ENCODE assay signal across 22 cellular contexts in genomic region chr17:45266372-45266926, GRCh38. TPM values are rescaled to one million over a fixed set of nuclear protein-coding genes. Genes with fewer than 3 reads are reported as not detected.
A peak's percentile ranks its signal among the peaks of the same experiment; 100 is the strongest.
DNase-seq lines count a peak whose midpoint lies in the region; ATAC-seq, FAIRE-seq and TF ChIP-seq lines count a peak whose summit lies in the region.
"Had no signal": no experiment of that assay in that cellular context is flagged by ENCODE, and none has a peak within 500 bp of the region (broad histone marks: within the 10 kb centered on the region; RNA-seq: fewer than 3 reads in every experiment).

No MANE protein-coding gene starts in this region.

- H2AFZ ChIP-seq in astrocyte (ENCODE audit: low read depth, low read length), result no peak overlapping the region

- no peak for TF ChIP-seq CTCF in A549 (IDR thresholded peaks at IDR 0.05)
- TF ChIP-seq CTCF in astrocyte (IDR thresholded peaks at IDR 0.05; ENCODE audit: insufficient read depth, low read depth, low read length), result no peak
- no peak for TF ChIP-seq CTCF in osteocyte (IDR thresholded peaks at IDR 0.05)

- H3K4me1 ChIP-seq in A549 (peaks cover 55% of the 10 kb centered on the region), astrocyte (ENCODE audit: insufficient read depth, low read length) (peaks cover 38% of the 10 kb centered on the region)
- peaks cover 46 to 66% (median 59%) of the 10 kb centered on the region in 10 experiments for H3K4me1 ChIP-seq in BLaER1 treated with 17β-estradiol and CSF1 and Interleukin-3, amounts not matched to agents 10 nM and 100 nM

- H3K9me3 Mint-ChIP-seq in astrocyte (ENCODE audit: unreplicated experiment), result no peaks in the 10 kb centered on the region
- H3K9me3 Mint-ChIP-seq in osteocyte (ENCODE audit: unreplicated experiment), result no peaks in the 10 kb centered on the region
- H3K9me3 Mint-ChIP-seq: activated B cell treated with CpG ODN at 0.5 μM for 24 hours; activated CD4-positive, alpha-beta memory T cell treated with anti-CD3 and anti-CD28 coated beads for 36 hours; activated naive CD4-positive, alpha-beta T cell treated with anti-CD3 and anti-CD28 coated beads, Interleukin-2, amount 50 U/mL, for 72 hours; stimulated activated memory B cell treated with anti-CD40 and anti-IgM and Interleukin-4, amounts not matched to agents 10 μg/mL and 1 μg/mL and 100 μg/mL, for 72 hours had no signal

- CTCF ChIA-PET in A549 (lab: Yijun Ruan, JAX), result interaction anchor here (1.0 to 34.8 kb wide), 15 partner anchors 10 to 162 kb away, joined by 3 to 1120 read pairs (median 20); partner anchors contain the start of genes ACBD4, FMNL1 and MAP3K14

- no peak for TF ChIP-seq EP300 in A549 (IDR thresholded peaks at IDR 0.05)

- H3K36me3 ChIP-seq in BLaER1 treated with 17β-estradiol and CSF1 and Interleukin-3, amounts not matched to agents 10 nM and 100 nM, result peaks cover 75 to 91% (median 83%) of the 10 kb centered on the region in 11 experiments
- H3K36me3 ChIP-seq in astrocyte (ENCODE audit: insufficient read depth, low read length), result peaks cover 45% of the 10 kb centered on the region

- H3K4me3 ChIP-seq in A549 (no peak overlapping the region), astrocyte (ENCODE audit: insufficient read depth, low read depth, low read length) (no peak overlapping the region)
- H3K4me3 ChIP-seq in BLaER1 treated with 17β-estradiol and CSF1 and Interleukin-3, amounts not matched to agents 10 nM and 100 nM, result no peak overlapping the region; a peak in 1 of 20 replicates
- H3K4me3 ChIP-seq: left lung, thyroid gland had no signal

- no peaks in the 10 kb centered on the region for H3K79me2 ChIP-seq in astrocyte (ENCODE audit: insufficient read depth, low read length)

- no peaks in the 10 kb centered on the region for H3K27me3 Mint-ChIP-seq in astrocyte (ENCODE audit: low read depth, unreplicated experiment)
- no peaks in the 10 kb centered on the region for H3K27me3 Mint-ChIP-seq in osteocyte (ENCODE audit: unreplicated experiment)
- H3K27me3 Mint-ChIP-seq: activated B cell treated with CpG ODN at 0.5 μM for 24 hours; activated CD4-positive, alpha-beta memory T cell treated with anti-CD3 and anti-CD28 coated beads for 36 hours; stimulated activated memory B cell treated with anti-CD40 and anti-IgM and Interleukin-4, amounts not matched to agents 10 μg/mL and 1 μg/mL and 100 μg/mL, for 72 hours had no signal

- H3K9me3 ChIP-seq in A549 (no peaks in the 10 kb centered on the region), astrocyte (ENCODE audit: insufficient read depth, low read depth, low read length) (no peaks in the 10 kb centered on the region)
- no peaks in the 10 kb centered on the region for H3K9me3 ChIP-seq in BLaER1 treated with 17β-estradiol and CSF1 and Interleukin-3, amounts not matched to agents 10 nM and 100 nM (replicated peaks in 1 of 11)
- H3K9me3 ChIP-seq: left lung, thyroid gland had no signal

- 94% methylated on average over 13 of the region's 13 CpGs for WGBS in A549 (ENCODE audit: missing lambda C conversion rate)

- H3K27ac ChIP-seq in A549, result peak overlapping the region; percentile 14 to 51; a peak in 4 of 6 replicates
- H3K27ac ChIP-seq in BLaER1 treated with 17β-estradiol and CSF1 and Interleukin-3, amounts not matched to agents 10 nM and 100 nM, result no peak overlapping the region; a peak in 1 of 22 replicates
- H3K27ac ChIP-seq in astrocyte (ENCODE audit: low read depth, low read length), result no peak overlapping the region
- H3K27ac ChIP-seq: left lung, thyroid gland had no signal

- H3K4me1 Mint-ChIP-seq in astrocyte (ENCODE audit: low read depth, unreplicated experiment), result peaks cover 8% of the 10 kb centered on the region
- H3K4me1 Mint-ChIP-seq in osteocyte (ENCODE audit: unreplicated experiment), result peaks cover 7% of the 10 kb centered on the region

- peaks cover 23 to 88% (median 68%) of the 10 kb centered on the region in 11 experiments; a peak in 20 of 22 replicates for H4K20me1 ChIP-seq in BLaER1 treated with 17β-estradiol and CSF1 and Interleukin-3, amounts not matched to agents 10 nM and 100 nM
- H4K20me1 ChIP-seq in astrocyte (ENCODE audit: insufficient read depth, low read length), result peaks cover 78% of the 10 kb centered on the region

- POLR2A ChIA-PET in A549 (lab: Yijun Ruan, JAX), result interaction anchor here (1.0 kb wide), 1 partner anchor 51 kb away, joined by 3 read pairs; the partner anchor contains the start of gene MAP3K14

- ATAC-seq in A549, result no peak
- ATAC-seq: activated naive CD4-positive, alpha-beta T cell treated with anti-CD3 and anti-CD28 coated beads, Interleukin-2, amount 50 U/mL, for 72 hours; HepG2; stimulated activated memory B cell treated with anti-CD40 and anti-IgM and Interleukin-4, amounts not matched to agents 10 μg/mL and 1 μg/mL and 100 μg/mL, for 72 hours had no signal

- FAIRE-seq in A549 (lab: Jason Lieb, UNC) (no peak), astrocyte (lab: Jason Lieb, UNC) (no peak)
- FAIRE-seq: HepG2 had no signal

- peak overlapping the region; percentile 49 for H3K4me2 ChIP-seq in A549
- peak overlapping the region; percentile 45 to 73 (median 66) for H3K4me2 ChIP-seq in BLaER1 treated with 17β-estradiol and CSF1 and Interleukin-3, amounts not matched to agents 10 nM and 100 nM
- H3K4me2 ChIP-seq in astrocyte (ENCODE audit: low read length), result peak overlapping the region; percentile 40

- no peaks in the 10 kb centered on the region for H3K27me3 ChIP-seq in BLaER1 treated with 17β-estradiol and CSF1 and Interleukin-3, amounts not matched to agents 10 nM and 100 nM
- no peaks in the 10 kb centered on the region for H3K27me3 ChIP-seq in astrocyte (ENCODE audit: insufficient read depth, low read length)
- H3K27me3 ChIP-seq: left lung, thyroid gland had no signal

- TF ChIP-seq RAD21 in A549 (conservative IDR thresholded peaks at IDR 0.05 in 1 of 2, IDR thresholded peaks at IDR 0.05 in 1 of 2), result no peak

- no peak overlapping the region for H3K4me3 Mint-ChIP-seq in astrocyte (ENCODE audit: unreplicated experiment)
- no peak overlapping the region for H3K4me3 Mint-ChIP-seq in osteocyte (ENCODE audit: unreplicated experiment)
- H3K4me3 Mint-ChIP-seq: activated B cell treated with CpG ODN at 0.5 μM for 24 hours; activated CD4-positive, alpha-beta memory T cell treated with anti-CD3 and anti-CD28 coated beads for 36 hours; stimulated activated memory B cell treated with anti-CD40 and anti-IgM and Interleukin-4, amounts not matched to agents 10 μg/mL and 1 μg/mL and 100 μg/mL, for 72 hours had no signal

- DNase-seq in A549 (ENCODE audit: low read depth in 1 of 2, low spot score in 1 of 2) (no peak), astrocyte (ENCODE audit: low read depth) (no peak), osteocyte (ENCODE audit: extremely low spot score, unreplicated experiment) (peak; percentile 75), posterior vena cava (ENCODE audit: low spot score) (no peak), NCI-H187 (lab: John Stamatoyannopoulos, UW) (no peak), CD1c-positive myeloid dendritic cell (ENCODE audit: extremely low spot score) (no peak), HuH-7.5 (ENCODE audit: low spot score) (no peak)
- DNase-seq: activated B cell treated with CpG ODN at 0.5 μM for 24 hours; activated CD4-positive, alpha-beta memory T cell treated with anti-CD3 and anti-CD28 coated beads for 36 hours; head of caudate nucleus; NCI-H1417; NCI-H2107; NCI-H510A; NK-92 treated with Interleukin-12 subunit alpha and Interleukin-12 subunit beta, amount 100 ng/mL, for 24 hours; retina; T-helper 9 cell; thyroid gland had no signal

- TF ChIP-seq POLR2A in A549 (IDR thresholded peaks at IDR 0.05; ENCODE audit: low read length), result no peak

- H3K9ac ChIP-seq in BLaER1 treated with 17β-estradiol and CSF1 and Interleukin-3, amounts not matched to agents 10 nM and 100 nM, result peak overlapping the region in 2 of 11 experiments; percentile 25 to 30; a peak in 2 of 22 replicates
- no peak overlapping the region for H3K9ac ChIP-seq in astrocyte (ENCODE audit: low read length)

- intact Hi-C loops in posterior vena cava (cut with DNase I), result loop anchor here in 1 of 2 donors (10.0 kb wide), 1 partner anchor 1662 kb away; no protein-coding TSS in a partner anchor

- H3K27ac Mint-ChIP-seq in astrocyte (ENCODE audit: unreplicated experiment) (no peak overlapping the region), osteocyte (ENCODE audit: unreplicated experiment) (no peak overlapping the region)
- H3K27ac Mint-ChIP-seq: activated B cell treated with CpG ODN at 0.5 μM for 24 hours; activated CD4-positive, alpha-beta memory T cell treated with anti-CD3 and anti-CD28 coated beads for 36 hours had no signal

- H3K36me3 Mint-ChIP-seq in astrocyte (ENCODE audit: low read depth, unreplicated experiment) (peaks cover 27% of the 10 kb centered on the region), osteocyte (ENCODE audit: unreplicated experiment) (peaks cover 42% of the 10 kb centered on the region)

TF ChIP-seq in A549, 52 proteins besides CTCF, POLR2A, EP300 and RAD21 (continues in another document):
- no peak for TF ChIP-seq NFE2L2 (conservative IDR thresholded peaks at IDR 0.05; ENCODE audit: low read length)

RNA-seq across cellular contexts. Expression of gene SPATA32, which starts 4.6 kb away (rescaled TPM):
- polyA plus RNA-seq in A549 (2011; rRNA removed), result 0.05 and 0.08 TPM in 2 replicates
- 0.09 and 0.16 TPM in 2 replicates for polyA plus RNA-seq in A549 (2012; cell fraction: cytosol; rRNA removed)
- polyA plus RNA-seq in A549 (2012; cell fraction: nucleus; rRNA removed), result 0.40 and 0.54 TPM in 2 replicates
- polyA plus RNA-seq in A549 (2017; fragmentation: RNase III; extraction: RNeasy Plus Mini Kit Qiagen cat#74134 plus additional on column Dnase treatment), result 0.09 to 0.25 TPM (median 0.21 TPM) in 3 replicates
- not detected in 2 replicates for polyA minus RNA-seq in A549 (2011; rRNA and poly(A)+ RNA removed)
- not detected in 2 replicates for total RNA-seq in astrocyte
- 0.18 TPM in 1 of 2 replicates, not detected in the other for total RNA-seq in osteocyte
- total RNA-seq in posterior vena cava, result not detected
- total RNA-seq: HepG2, left lung, thyroid gland had no signal
- polyA plus RNA-seq: HepG2 had no signal

RNA-seq across cellular contexts. Expression of gene FMNL1, which starts 44.8 kb away (rescaled TPM):
- polyA plus RNA-seq in A549 (2011; rRNA removed) (8.6 and 17.5 TPM in 2 replicates), A549 (2017; fragmentation: RNase III; extraction: RNeasy Plus Mini Kit Qiagen cat#74134 plus additional on column Dnase treatment) (43.9 to 47.9 TPM (median 44.0 TPM) in 3 replicates)
- 40.3 and 42.8 TPM in 2 replicates for polyA plus RNA-seq in A549 (2012; cell fraction: cytosol; rRNA removed)
- 91.1 and 105 TPM in 2 replicates for polyA plus RNA-seq in A549 (2012; cell fraction: nucleus; rRNA removed)
- 29.7 and 46.8 TPM in 2 replicates for polyA minus RNA-seq in A549 (2011; rRNA and poly(A)+ RNA removed)
- total RNA-seq in astrocyte (4.0 and 4.7 TPM in 2 replicates), osteocyte (2.0 and 2.8 TPM in 2 replicates), posterior vena cava (10 to 100 TPM; 19.5 to 28.2 TPM)

RNA-seq across cellular contexts. Expression of gene MAP3K14, which starts 50.4 kb away (rescaled TPM):
- polyA plus RNA-seq in A549 (2011; rRNA removed) (9.1 and 10.9 TPM in 2 replicates), A549 (2017; fragmentation: RNase III; extraction: RNeasy Plus Mini Kit Qiagen cat#74134 plus additional on column Dnase treatment) (30.7 to 53.6 TPM (median 34.5 TPM) in 3 replicates)
- polyA plus RNA-seq in A549 (2012; cell fraction: cytosol; rRNA removed), result 39.9 and 49.0 TPM in 2 replicates
- polyA plus RNA-seq in A549 (2012; cell fraction: nucleus; rRNA removed), result 142 and 168 TPM in 2 replicates
- polyA minus RNA-seq in A549 (2011; rRNA and poly(A)+ RNA removed), result 12.0 and 13.0 TPM in 2 replicates
- total RNA-seq in astrocyte (10.8 and 11.0 TPM in 2 replicates), osteocyte (12.7 and 13.2 TPM in 2 replicates), posterior vena cava (1 to 10 TPM; 9.1 to 9.7 TPM)

Comparison
In these comparisons a context has a peak if more than half of its experiments do, and no peak if none do; other contexts are left out.
1. H3K27ac ChIP-seq: peak in A549 (2 of 2); none in BLaER1 treated with 17β-estradiol and CSF1 and Interleukin-3, amounts not matched to agents 10 nM and 100 nM (0 of 11) and astrocyte (single experiment).
2. Peak in every context shown above with its lines, with median percentiles within 50 percentile points of each other: H3K4me2 ChIP-seq.